ENCODE assay signal across 9 cellular contexts in the genomic region with DNA sequence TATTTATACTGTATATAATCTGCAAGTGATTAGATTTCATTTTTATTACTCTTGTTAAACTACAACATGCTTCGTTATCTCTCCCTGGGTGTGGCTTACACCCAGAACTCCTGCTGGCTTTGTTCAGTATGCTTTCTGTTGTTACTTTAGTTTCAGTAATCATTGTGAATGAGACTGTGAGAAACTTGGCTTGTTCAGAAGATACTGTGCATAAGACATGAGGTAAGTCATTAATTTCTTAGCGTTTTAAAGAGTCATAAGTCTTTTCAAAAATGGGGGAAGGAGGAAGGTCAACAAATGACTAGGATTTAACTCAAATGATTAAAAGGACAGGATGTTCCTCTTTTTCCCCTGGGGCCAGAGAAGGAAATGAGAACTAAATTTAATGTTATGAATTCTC. TPM values are rescaled to one million over a fixed set of nuclear protein-coding genes. Genes with fewer than 3 reads are reported as not detected.
DNase-seq lines count a peak whose midpoint lies in the region; ATAC-seq and TF ChIP-seq lines count a peak whose summit lies in the region.
"Had no signal": no experiment of that assay in that cellular context is flagged by ENCODE, and none has a peak within 500 bp of the region (broad histone marks: within the 10 kb centered on the region; RNA-seq: fewer than 3 reads in every experiment).

No MANE protein-coding gene starts in this region.

- WGBS in spleen, 5 donors = 20 to 28% (median 23%) methylated on average over 2 of the region's 2 CpGs

- H3K4me1 ChIP-seq in adipocyte (ENCODE audit: control insufficient read depth, insufficient read depth, low read length) (peaks cover 26% of the 10 kb centered on the region), spleen (peaks cover 0 to 46% (median 21%) of the 10 kb centered on the region in 6 donors)

- ATAC-seq in GM19397 (IDR thresholded peaks at IDR 0.05; ENCODE audit: unreplicated experiment) = peak; percentile 68
- peak; percentile 68 for ATAC-seq in HG03139 (IDR thresholded peaks at IDR 0.05; ENCODE audit: unreplicated experiment)
- ATAC-seq in natural killer cell = no peak

- intact Hi-C loops in spleen (cut with DNase I; ENCODE audit: low total_unique reads) = no loop called here
- intact Hi-C loops in natural killer cell (cut with micrococcal nuclease) = no loop called here

- no peaks in the 10 kb centered on the region for H3K9me3 Mint-ChIP-seq in natural killer cell

- H3K4me3 ChIP-seq in adipocyte (ENCODE audit: low read length) (peak overlapping the region; percentile 47), spleen (peak overlapping the region in 1 of 8 donors; percentile 2)

- TF ChIP-seq POLR2A in spleen (IDR thresholded peaks at IDR 0.05) = no peak

- H3K27me3 ChIP-seq in adipocyte (replicated peaks; ENCODE audit: control insufficient read depth, insufficient read depth, low read length) = no peaks in the 10 kb centered on the region
- no peaks in the 10 kb centered on the region for H3K27me3 ChIP-seq in spleen (replicated peaks in 1 of 7)

- TF ChIP-seq CTCF in spleen (IDR thresholded peaks at IDR 0.05 in 8 of 11, conservative IDR thresholded peaks at IDR 0.05 in 3 of 11) (no peak), natural killer cell (IDR thresholded peaks at IDR 0.05) (no peak)

- no peak overlapping the region for H3K9ac ChIP-seq in adipocyte (ENCODE audit: low read length)

- no peak overlapping the region for H3K4me3 Mint-ChIP-seq in natural killer cell

- no peaks in the 10 kb centered on the region for H3K27me3 Mint-ChIP-seq in natural killer cell (ENCODE audit: low read depth in 2 of 2)

- DNase-seq in adipocyte (ENCODE audit: low read depth) (no peak), spleen (no peak), cerebellar cortex (ENCODE audit: low spot score) (no peak), pons (ENCODE audit: low spot score) (no peak), DMS53 (lab: John Stamatoyannopoulos, UW) (no peak), natural killer cell (no peak)
- DNase-seq: stimulated activated CD4-positive, alpha-beta T cell treated with anti-CD3 and anti-CD28 coated beads, Interleukin-4, amount 100 ng/mL, for 1 hour had no signal

- H3K4me1 Mint-ChIP-seq in natural killer cell = no peaks in the 10 kb centered on the region

- no peaks in the 10 kb centered on the region for H3K36me3 Mint-ChIP-seq in natural killer cell

- no peak overlapping the region for H3K27ac Mint-ChIP-seq in natural killer cell

- H3K9me3 ChIP-seq in adipocyte (ENCODE audit: control insufficient read depth, low read length) (no peaks in the 10 kb centered on the region), spleen (no peaks in the 10 kb centered on the region)

- peak overlapping the region in 6 of 8 donors; percentile 3 to 64 (median 52) for H3K27ac ChIP-seq in spleen

- H3K36me3 ChIP-seq in adipocyte (ENCODE audit: control insufficient read depth, insufficient read depth, low read length, severe bottlenecking) = no peaks in the 10 kb centered on the region
- no peaks in the 10 kb centered on the region for H3K36me3 ChIP-seq in spleen

RNA-seq across cellular contexts. Expression of a gene that starts 11.6 kb away (rescaled TPM):
- total RNA-seq in spleen (100 to 1,000 TPM in 4 of 7 donors, 10 to 100 TPM in 3; 91.2 to 155 (median 101) TPM), natural killer cell (100 to 1,000 TPM; 341 to 437 (median 344) TPM)
- 10 to 100 TPM; 35.0 to 55.9 (median 41.2) TPM for polyA plus RNA-seq in spleen

Comparison
In these comparisons a context has a peak if more than half of its experiments do, and no peak if none do; other contexts are left out.
1. ATAC-seq: peak in GM19397 (single experiment) and HG03139 (single experiment); none in natural killer cell (0 of 3).